Comparison of ENCODE assay signal across 9 cellular contexts in the genomic region with DNA sequence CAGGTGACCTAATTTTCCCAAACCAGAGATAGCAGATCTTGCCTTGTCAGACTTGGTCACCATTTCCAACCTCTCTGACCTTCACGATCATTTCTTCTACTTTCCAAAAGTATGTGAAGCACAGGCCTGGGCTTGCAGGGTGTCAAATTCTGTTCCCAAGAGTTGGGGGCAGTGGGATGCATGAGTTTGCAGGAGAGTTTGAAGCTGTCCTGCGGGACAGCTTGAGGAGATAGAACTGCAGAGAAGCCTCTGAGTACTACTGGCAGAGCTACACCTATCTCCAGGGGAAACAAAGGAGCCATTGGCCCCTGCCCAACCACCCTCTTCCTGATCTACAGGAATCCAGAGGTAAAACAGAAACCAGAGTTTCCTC. TPM values are rescaled to one million over a fixed set of nuclear protein-coding genes. Genes with fewer than 3 reads are reported as not detected.
DNase-seq lines count a peak whose midpoint lies in the region; ATAC-seq, FAIRE-seq and TF ChIP-seq lines count a peak whose summit lies in the region.
"Had no signal": no experiment of that assay in that cellular context is flagged by ENCODE, and none has a peak within 500 bp of the region (broad histone marks: within the 10 kb centered on the region; RNA-seq: fewer than 3 reads in every experiment).

No MANE protein-coding gene starts in this region.

- TF ChIP-seq CTCF in heart left ventricle (IDR thresholded peaks at IDR 0.05) = no peak
- no peak for TF ChIP-seq CTCF in colonic mucosa (IDR thresholded peaks at IDR 0.05)
- TF ChIP-seq CTCF in vagina (IDR thresholded peaks at IDR 0.05) = no peak

- H3K27me3 ChIP-seq in heart left ventricle (no peaks in the 10 kb centered on the region), colonic mucosa (no peaks in the 10 kb centered on the region), vagina (no peaks in the 10 kb centered on the region)

- 18 to 31% (median 21%) methylated on average over 2 of the region's 2 CpGs for WGBS in heart left ventricle, 4 donors

- no peaks in the 10 kb centered on the region for H3K9me3 ChIP-seq in heart left ventricle
- H3K9me3 ChIP-seq in colonic mucosa = no peaks in the 10 kb centered on the region
- no peaks in the 10 kb centered on the region for H3K9me3 ChIP-seq in vagina

- peak in 2 of 5 donors; percentile 40 to 51 for DNase-seq in heart left ventricle
- no peak for DNase-seq in Right ventricle myocardium superior
- DNase-seq in colonic mucosa = no peak
- DNase-seq in naive thymus-derived CD8-positive, alpha-beta T cell = no peak
- no peak for DNase-seq in vagina (ENCODE audit: extremely low spot score in 2 of 2)
- DNase-seq in GM12892 (ENCODE audit: insufficient read length) = no peak
- no peak for DNase-seq in DMS79 (lab: John Stamatoyannopoulos, UW)
- DNase-seq: activated gamma-delta T cell had no signal

- H3K27ac Mint-ChIP-seq in naive thymus-derived CD8-positive, alpha-beta T cell = peak overlapping the region in 9 of 10 donors; percentile 38 to 95 (median 89)

- intact Hi-C loops in heart left ventricle (cut with DNase I) = no loop called here
- intact Hi-C loops in Right ventricle myocardium superior (cut with DNase I) = no loop called here
- intact Hi-C loops in colonic mucosa (cut with DNase I) = no loop called here
- intact Hi-C loops in vagina (cut with DNase I) = no loop called here

- H3K36me3 ChIP-seq in heart left ventricle (no peaks in the 10 kb centered on the region), colonic mucosa (no peaks in the 10 kb centered on the region), vagina (no peaks in the 10 kb centered on the region)

- H3K27me3 Mint-ChIP-seq in naive thymus-derived CD8-positive, alpha-beta T cell = no peaks in the 10 kb centered on the region

- peak overlapping the region; percentile 26 to 84 for H3K9ac ChIP-seq in colonic mucosa (ENCODE audit: low read depth in 2 of 2, low read length in 2 of 2)

- H3K4me3 ChIP-seq in heart left ventricle = peak overlapping the region in 9 of 12 donors; percentile 23 to 49 (median 42)
- no peak overlapping the region for H3K4me3 ChIP-seq in colonic mucosa
- no peak overlapping the region for H3K4me3 ChIP-seq in vagina

- TF ChIP-seq POLR2A in heart left ventricle (IDR thresholded peaks at IDR 0.05) (no peak), vagina (IDR thresholded peaks at IDR 0.05) (no peak), GM12892 (IDR thresholded peaks at IDR 0.05; ENCODE audit: low read depth, low read length) (no peak)

- ATAC-seq in heart left ventricle (peak in 2 of 4 donors; percentile 1 to 2), Right ventricle myocardium superior (ENCODE audit: poor library complexity) (no peak), HG02623 (IDR thresholded peaks at IDR 0.05; ENCODE audit: unreplicated experiment) (no peak)
- ATAC-seq in naive thymus-derived CD8-positive, alpha-beta T cell = no peak

- H3K4me1 Mint-ChIP-seq in naive thymus-derived CD8-positive, alpha-beta T cell = peaks cover 44 to 77% (median 61%) of the 10 kb centered on the region in 4 donors

- POLR2A ChIA-PET in naive thymus-derived CD8-positive, alpha-beta T cell (lab: Charles Lee) = interaction anchor here (1.0 to 30.6 kb wide), 3 partner anchors 15 to 57 kb away, joined by 3 to 1573 read pairs (median 462); partner anchors contain the start of genes ANKRD34A, LIX1L, POLR3GL and RBM8A

- no peak for FAIRE-seq in GM12892 (lab: Jason Lieb, UNC)

- peak overlapping the region; percentile 29 to 75 (median 70) for H3K4me3 Mint-ChIP-seq in naive thymus-derived CD8-positive, alpha-beta T cell

- H3K27ac ChIP-seq in heart left ventricle (peak overlapping the region; percentile 72 to 98 (median 96)), colonic mucosa (peak overlapping the region; percentile 79), vagina (peak overlapping the region; percentile 83)

- H3K9me3 Mint-ChIP-seq in naive thymus-derived CD8-positive, alpha-beta T cell = peaks cover 0 to 3% (median 0%) of the 10 kb centered on the region in 9 donors

- H3K4me1 ChIP-seq in heart left ventricle (peaks cover 23 to 83% (median 64%) of the 10 kb centered on the region in 12 donors), colonic mucosa (peaks cover 18% of the 10 kb centered on the region), vagina (peaks cover 48% of the 10 kb centered on the region)

- no peaks in the 10 kb centered on the region for H3K36me3 Mint-ChIP-seq in naive thymus-derived CD8-positive, alpha-beta T cell

RNA-seq across cellular contexts. Expression of gene TXNIP, which starts 11.3 kb away (rescaled TPM):
- total RNA-seq in heart left ventricle (1,000 to 10,000 TPM in 4 of 9 donors, 100 to 1,000 TPM in 5; 489 to 1,925 (median 1,000) TPM), Right ventricle myocardium superior (980 TPM), colonic mucosa (100 to 1,000 TPM; 302 to 496 TPM), vagina (1,858 TPM)
- 100 to 1,000 TPM; 222 to 597 TPM for polyA plus RNA-seq in heart left ventricle
- 100 to 1,000 TPM; 836 to 848 TPM for total RNA-seq in naive thymus-derived CD8-positive, alpha-beta T cell
- polyA plus RNA-seq in naive thymus-derived CD8-positive, alpha-beta T cell = 1,000 to 10,000 TPM; 4,009 to 5,114 (median 5,016) TPM
- 104 TPM for polyA plus RNA-seq in GM12892 (2012; ENCODE audit: missing spikeins)

RNA-seq across cellular contexts. Expression of gene POLR3GL, which starts 20.6 kb away (rescaled TPM):
- total RNA-seq in heart left ventricle (10 to 100 TPM; 30.2 to 45.7 (median 36.0) TPM), Right ventricle myocardium superior (49.2 TPM), colonic mucosa (10 to 100 TPM; 12.6 to 16.1 TPM), vagina (15.0 TPM)
- 10 to 100 TPM; 45.8 to 69.4 TPM for polyA plus RNA-seq in heart left ventricle
- 10 to 100 TPM; 32.5 to 34.4 TPM for total RNA-seq in naive thymus-derived CD8-positive, alpha-beta T cell
- 100 to 1,000 TPM in 1 of 3 donors, 10 to 100 TPM in 2; 98.4 to 101 (median 98.6) TPM for polyA plus RNA-seq in naive thymus-derived CD8-positive, alpha-beta T cell
- 27.0 TPM for polyA plus RNA-seq in GM12892 (2012; ENCODE audit: missing spikeins)

RNA-seq across cellular contexts. Expression of gene ANKRD34A, which starts 20.7 kb away (rescaled TPM):
- total RNA-seq in heart left ventricle (1 to 10 TPM; 1.0 to 3.5 (median 1.7) TPM), Right ventricle myocardium superior (0.59 TPM), colonic mucosa (under 1 TPM; 0.21 to 0.44 TPM), vagina (1.7 TPM)
- 1 to 10 TPM in 1 of 2 donors, under 1 TPM in 1; 0.65 to 1.9 TPM for polyA plus RNA-seq in heart left ventricle
- 1 to 10 TPM in 1 of 2 experiments, under 1 TPM in 1; 0.96 to 1.6 TPM for total RNA-seq in naive thymus-derived CD8-positive, alpha-beta T cell
- under 1 TPM; 0.12 to 0.38 (median 0.25) TPM for polyA plus RNA-seq in naive thymus-derived CD8-positive, alpha-beta T cell
- 0.49 TPM for polyA plus RNA-seq in GM12892 (2012; ENCODE audit: missing spikeins)

RNA-seq across cellular contexts. Expression of gene LIX1L, which starts 27.3 kb away (rescaled TPM):
- total RNA-seq in heart left ventricle (10 to 100 TPM; 21.7 to 31.5 (median 26.4) TPM), Right ventricle myocardium superior (22.9 TPM), colonic mucosa (1 to 10 TPM; 4.7 to 8.6 TPM), vagina (25.0 TPM)
- 10 to 100 TPM in 1 of 2 donors, 1 to 10 TPM in 1; 7.0 to 13.4 TPM for polyA plus RNA-seq in heart left ventricle
- total RNA-seq in naive thymus-derived CD8-positive, alpha-beta T cell = 10 to 100 TPM; 54.6 to 59.4 TPM
- polyA plus RNA-seq in naive thymus-derived CD8-positive, alpha-beta T cell = 10 to 100 TPM; 26.3 to 31.7 (median 29.3) TPM
- 15.7 TPM for polyA plus RNA-seq in GM12892 (2012; ENCODE audit: missing spikeins)

RNA-seq across cellular contexts. Expression of gene HJV, which starts 36.4 kb away (rescaled TPM):
- total RNA-seq in heart left ventricle = 100 to 1,000 TPM in 3 of 9 donors, 10 to 100 TPM in 6; 21.8 to 125 (median 79.5) TPM
- polyA plus RNA-seq in heart left ventricle = 10 to 100 TPM in 1 of 2 donors, under 1 TPM in 1; 0.62 to 37.7 TPM
- total RNA-seq in Right ventricle myocardium superior = 88.1 TPM
- not detected for total RNA-seq in colonic mucosa
- total RNA-seq in naive thymus-derived CD8-positive, alpha-beta T cell = not detected
- polyA plus RNA-seq in naive thymus-derived CD8-positive, alpha-beta T cell = not detected
- total RNA-seq in vagina = not detected
- polyA plus RNA-seq in GM12892 (2012; ENCODE audit: missing spikeins) = not detected

Comparison
In these comparisons a context has a peak if more than half of its experiments do, and no peak if none do; other contexts are left out.
1. H3K4me3 ChIP-seq: peak in heart left ventricle (9 of 12); none in colonic mucosa (single experiment) and vagina (0 of 2).
2. Peak in every context shown above with its lines, with median percentiles within 50 percentile points of each other: H3K27ac ChIP-seq.